In the genomic region with DNA sequence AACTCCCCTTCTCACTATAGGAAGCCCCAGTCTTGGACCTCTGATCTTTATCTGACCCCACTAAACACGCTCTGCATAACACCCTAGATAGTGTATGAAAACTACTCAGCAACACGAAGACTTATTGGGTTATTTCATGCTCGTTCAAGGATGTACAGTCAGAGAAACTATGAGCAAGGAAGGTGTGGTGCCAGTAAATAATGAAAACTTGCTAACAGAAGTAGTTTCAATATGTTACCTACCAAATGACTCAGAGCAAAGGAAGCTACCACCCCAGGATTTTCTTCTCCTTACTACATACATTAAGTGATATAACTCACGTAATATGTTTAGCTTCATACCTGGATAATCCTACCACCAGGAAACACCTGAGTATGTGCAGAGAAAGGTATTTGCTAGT, we compare ENCODE assay signal across 21 cellular contexts. TPM values are rescaled to one million over a fixed set of nuclear protein-coding genes. Genes with fewer than 3 reads are reported as not detected.
DNase-seq lines count a peak whose midpoint lies in the region; ATAC-seq and TF ChIP-seq lines count a peak whose summit lies in the region.
"Had no signal": no experiment of that assay in that cellular context is flagged by ENCODE, and none has a peak within 500 bp of the region (broad histone marks: within the 10 kb centered on the region; RNA-seq: fewer than 3 reads in every experiment).

No MANE protein-coding gene starts in this region.

- in situ Hi-C loops in mammary epithelial cell (cut with MboI; ENCODE audit: low sequenced_read_pairs in 2 of 2), result no loop called here

- WGBS in mammary epithelial cell (ENCODE audit: low coverage, missing lambda C conversion rate), result 5% methylated on average over 4 of the region's 4 CpGs

- POLR2A ChIA-PET in MCF 10A (lab: Yijun Ruan, JAX), result interaction anchor here (0.6 to 2.6 kb wide), 16 partner anchors 9 to 841 kb away, joined by 3 to 20 read pairs (median 4); a partner anchor contains a TSS

- BruUV-seq in MCF 10A (replicated peaks; lab: Mats Ljungman, UMichigan), result no TSS peak
- BruUV-seq in mammary epithelial cell (replicated peaks; lab: Mats Ljungman, UMichigan), result no TSS peak

- no peak for ATAC-seq in HG02571 (IDR thresholded peaks at IDR 0.05; ENCODE audit: unreplicated experiment)

- CTCF ChIA-PET in MCF 10A (lab: Yijun Ruan, JAX), result interaction anchor here (0.6 to 2.0 kb wide), 4 partner anchors 9 to 860 kb away, joined by 3 to 9 read pairs (median 4); a partner anchor contains a TSS
- CTCF ChIA-PET in mammary epithelial cell (lab: Charles Lee; ENCODE audit: low non-redundant PET), result interaction anchor here (0.7 kb wide), 1 partner anchor 54 kb away, joined by 3 read pairs; a partner anchor contains a TSS

- H3K27me3 Mint-ChIP-seq in MCF 10A (ENCODE audit: insufficient read depth, unreplicated experiment), result no peaks in the 10 kb centered on the region

- TF ChIP-seq POLR2A in breast epithelium (IDR thresholded peaks at IDR 0.05), result no peak

- no peak overlapping the region for H3K9ac ChIP-seq in mammary epithelial cell (ENCODE audit: insufficient read depth, low read length)

- no peak overlapping the region for H3K27ac ChIP-seq in breast epithelium
- H3K27ac ChIP-seq in mammary epithelial cell (ENCODE audit: insufficient read depth, low read depth, low read length), result peak overlapping the region; percentile 97
- no peak overlapping the region for H3K27ac ChIP-seq in dorsolateral prefrontal cortex

- H4K20me1 ChIP-seq in mammary epithelial cell (ENCODE audit: insufficient read depth, low read length), result no peaks in the 10 kb centered on the region

- dilution Hi-C loops in mammary epithelial cell (cut with HindIII; ENCODE audit: low sequenced_read_pairs), result no loop called here

- TF ChIP-seq CTCF in MCF 10A (IDR thresholded peaks at IDR 0.05; ENCODE audit: unreplicated experiment) (no peak), breast epithelium (IDR thresholded peaks at IDR 0.05) (no peak), mammary epithelial cell (conservative IDR thresholded peaks at IDR 0.05 in 1 of 2, IDR thresholded peaks at IDR 0.05 in 1 of 2; ENCODE audit: extremely low read depth in 1 of 2, insufficient read depth in 1 of 2, low read depth in 1 of 2, low read length in 2 of 2) (no peak), kidney epithelial cell (IDR thresholded peaks at IDR 0.05; ENCODE audit: insufficient read depth, low read length, poor library complexity, severe bottlenecking) (no peak), dorsolateral prefrontal cortex (IDR thresholded peaks at IDR 0.05 in 54 of 56, conservative IDR thresholded peaks at IDR 0.05 in 2 of 56; ENCODE audit: low read depth in 1 of 56, partially characterized antibody in 56 of 56) (no peak)

- no peaks in the 10 kb centered on the region for H3K36me3 Mint-ChIP-seq in MCF 10A (ENCODE audit: insufficient read depth, unreplicated experiment)
- H3K36me3 Mint-ChIP-seq: activated naive CD4-positive, alpha-beta T cell treated with anti-CD3 and anti-CD28 coated beads, Interleukin-2, amount 10 ng/mL, durations not matched to agents 7 days and 5 days; CD4-positive, CD25-positive, alpha-beta regulatory T cell had no signal

- H3K36me3 ChIP-seq in breast epithelium (no peaks in the 10 kb centered on the region), mammary epithelial cell (ENCODE audit: insufficient read depth, low read length) (no peaks in the 10 kb centered on the region), kidney epithelial cell (ENCODE audit: control insufficient read depth, insufficient read depth, low read length) (no peaks in the 10 kb centered on the region)

- no peaks in the 10 kb centered on the region for H3K9me3 ChIP-seq in breast epithelium
- H3K9me3 ChIP-seq in mammary epithelial cell (replicated peaks; ENCODE audit: insufficient read depth, low read length), result no peaks in the 10 kb centered on the region

- H3K27ac Mint-ChIP-seq in MCF 10A (ENCODE audit: low read depth, unreplicated experiment), result peak overlapping the region; percentile 92
- H3K27ac Mint-ChIP-seq: activated naive CD4-positive, alpha-beta T cell treated with anti-CD3 and anti-CD28 coated beads, Interleukin-2, amount 10 ng/mL, durations not matched to agents 7 days and 5 days had no signal

- peaks cover 33% of the 10 kb centered on the region for H3K4me1 Mint-ChIP-seq in MCF 10A (ENCODE audit: insufficient read depth, unreplicated experiment)
- H3K4me1 Mint-ChIP-seq: CD4-positive, CD25-positive, alpha-beta regulatory T cell had no signal

- H3K4me3 Mint-ChIP-seq in MCF 10A (ENCODE audit: unreplicated experiment), result no peak overlapping the region
- H3K4me3 Mint-ChIP-seq: activated naive CD4-positive, alpha-beta T cell treated with anti-CD3 and anti-CD28 coated beads, Interleukin-2, amount 10 ng/mL, durations not matched to agents 7 days and 5 days; CD4-positive, CD25-positive, alpha-beta regulatory T cell had no signal

- no peaks in the 10 kb centered on the region for H3K79me2 ChIP-seq in mammary epithelial cell (ENCODE audit: insufficient read depth, low read length)

- H3K9me3 Mint-ChIP-seq in MCF 10A (ENCODE audit: unreplicated experiment), result no peaks in the 10 kb centered on the region
- H3K9me3 Mint-ChIP-seq: activated naive CD4-positive, alpha-beta T cell treated with anti-CD3 and anti-CD28 coated beads, Interleukin-2, amount 10 ng/mL, durations not matched to agents 7 days and 5 days had no signal

- no peak overlapping the region for H2AFZ ChIP-seq in mammary epithelial cell (ENCODE audit: low read depth, low read length)

- H3K27me3 ChIP-seq in breast epithelium, result no peaks in the 10 kb centered on the region
- no peaks in the 10 kb centered on the region for H3K27me3 ChIP-seq in mammary epithelial cell (ENCODE audit: insufficient read depth, low read length)
- no peaks in the 10 kb centered on the region for H3K27me3 ChIP-seq in kidney epithelial cell (ENCODE audit: control insufficient read depth, insufficient read depth, low read length)
- no peaks in the 10 kb centered on the region for H3K27me3 ChIP-seq in dorsolateral prefrontal cortex

- H3K4me2 ChIP-seq in mammary epithelial cell (ENCODE audit: insufficient read depth, low read depth, low read length), result peak overlapping the region; percentile 27

- DNase-seq in MCF 10A (ENCODE audit: unreplicated experiment) (peak; percentile 52), breast epithelium (ENCODE audit: low spot score in 2 of 2) (no peak), mammary epithelial cell (peak; percentile 97), kidney epithelial cell (ENCODE audit: low read depth) (peak; percentile 71), dorsolateral prefrontal cortex (no peak)
- DNase-seq in stimulated activated CD4-positive, alpha-beta T cell treated with anti-CD3 and anti-CD28 coated beads, Interleukin-4, amount 100 ng/mL, for 1 hour, result no peak
- DNase-seq in stimulated activated CD4-positive, alpha-beta T cell treated with anti-CD3 and anti-CD28 coated beads, Interleukin-2, amount 100 ng/mL, for 48 hours, result no peak
- DNase-seq: ACHN; activated CD4-positive, alpha-beta T cell treated with anti-CD3 and anti-CD28 coated beads for 48 hours; activated naive CD4-positive, alpha-beta T cell treated with anti-CD3 and anti-CD28 coated beads, Interleukin-2, amount 10 ng/mL, durations not matched to agents 7 days and 5 days; DMS53; foreskin melanocyte; midbrain; NCI-H1092; NCI-H2029 treated with DMSO at 0.1 percent for 48 hours; NCI-H510A treated with DMSO at 0.1 percent for 48 hours; SHP77; stimulated activated CD4-positive, alpha-beta T cell treated with anti-CD3 and anti-CD28 coated beads, Interleukin-2, amount 100 ng/mL, for 24 hours had no signal

- H3K4me3 ChIP-seq in breast epithelium (no peak overlapping the region), mammary epithelial cell (replicated peaks in 1 of 3; ENCODE audit: insufficient read depth in 1 of 3, low read depth in 2 of 3, low read length in 3 of 3) (no peak overlapping the region), kidney epithelial cell (ENCODE audit: low read depth, low read length) (no peak overlapping the region), dorsolateral prefrontal cortex (no peak overlapping the region)

- intact Hi-C loops in MCF 10A (cut with micrococcal nuclease) (no loop called here), breast epithelium (cut with DNase I; ENCODE audit: low total_unique reads) (no loop called here), mammary epithelial cell (cut with micrococcal nuclease) (loop anchor here (1.0 to 5.0 kb wide), 2 partner anchors 54 to 1027 kb away; no protein-coding TSS in a partner anchor), dorsolateral prefrontal cortex (cut with DNase I) (no loop called here)

- H3K4me1 ChIP-seq in breast epithelium (no peaks in the 10 kb centered on the region), mammary epithelial cell (ENCODE audit: insufficient read depth, low read length) (peaks cover 38% of the 10 kb centered on the region)

RNA-seq across cellular contexts. Expression of a gene that starts 25.9 kb away (rescaled TPM):
- not detected in 2 replicates for total RNA-seq in MCF 10A (2022)
- 100 to 1,000 TPM in 1 of 3 donors, 10 to 100 TPM in 2; 39.2 to 218 (median 51.8) TPM for total RNA-seq in breast epithelium
- total RNA-seq in mammary epithelial cell, result not detected
- not detected for polyA plus RNA-seq in mammary epithelial cell
- not detected for polyA minus RNA-seq in mammary epithelial cell
- 0.27 TPM in 1 of 2 replicates, not detected in the other for total RNA-seq in kidney epithelial cell
- 10 to 100 TPM in 45 of 120 experiments, 1 to 10 TPM in 75; 2.0 to 88.5 (median 7.9) TPM for total RNA-seq in dorsolateral prefrontal cortex
- total RNA-seq: CD4-positive, CD25-positive, alpha-beta regulatory T cell had no signal
- polyA plus RNA-seq: CD4-positive, CD25-positive, alpha-beta regulatory T cell; neural cell had no signal

RNA-seq across cellular contexts. Expression of a gene that starts 53.4 kb away (rescaled TPM):
- total RNA-seq in MCF 10A (2022) (28.4 and 41.8 TPM in 2 replicates), breast epithelium (10 to 100 TPM; 31.1 to 54.1 (median 45.8) TPM), mammary epithelial cell (10 to 100 TPM; 45.7 to 58.2 TPM), kidney epithelial cell (21.9 and 26.0 TPM in 2 replicates), dorsolateral prefrontal cortex (100 to 1,000 TPM in 15 of 120 experiments, 10 to 100 TPM in 105; 47.2 to 142 (median 77.9) TPM)
- 16.2 TPM for polyA plus RNA-seq in mammary epithelial cell
- polyA minus RNA-seq in mammary epithelial cell, result 9.1 TPM

Comparison
In these comparisons a context has a peak if more than half of its experiments do, and no peak if none do; other contexts are left out.
1. DNase-seq: peak in MCF 10A (single experiment), mammary epithelial cell (single experiment) and kidney epithelial cell (single experiment); none in breast epithelium (0 of 2), stimulated activated CD4-positive, alpha-beta T cell treated with anti-CD3 and anti-CD28 coated beads, Interleukin-4, amount 100 ng/mL, for 1 hour (single experiment), dorsolateral prefrontal cortex (0 of 10) and stimulated activated CD4-positive, alpha-beta T cell treated with anti-CD3 and anti-CD28 coated beads, Interleukin-2, amount 100 ng/mL, for 48 hours (0 of 2).